13 cellular contexts compared by ENCODE assay signal in the genomic region with DNA sequence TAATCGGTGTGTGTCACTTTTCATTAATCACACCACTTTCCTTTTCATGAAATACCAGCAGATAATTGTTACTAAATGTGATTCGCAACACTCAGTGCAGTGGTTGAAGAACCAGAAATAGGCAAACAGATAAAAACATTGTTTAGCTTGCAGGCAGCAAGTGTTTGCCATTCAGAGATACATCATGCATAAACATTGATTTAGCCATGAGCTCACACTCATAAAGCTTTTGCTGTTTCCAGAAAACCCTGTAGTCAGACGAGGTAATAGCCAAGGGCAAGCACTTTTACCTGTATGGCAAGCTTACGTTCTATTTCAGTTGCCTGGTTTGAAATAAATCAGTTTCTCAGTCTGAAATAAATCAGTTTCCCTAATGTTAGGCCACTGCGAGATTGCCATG.
A peak's percentile ranks its signal among the peaks of the same experiment; 100 is the strongest.
DNase-seq lines count a peak whose midpoint lies in the region; TF ChIP-seq lines count a peak whose summit lies in the region.
"Had no signal": no experiment of that assay in that cellular context is flagged by ENCODE, and none has a peak within 500 bp of the region (broad histone marks: within the 10 kb centered on the region; RNA-seq: fewer than 3 reads in every experiment).

No MANE protein-coding gene starts in this region.

- no peaks in the 10 kb centered on the region for H4K20me1 ChIP-seq in neural progenitor cell (ENCODE audit: low read depth)
- H4K20me1 ChIP-seq: BLaER1 treated with 17β-estradiol and CSF1 and Interleukin-3, amounts not matched to agents 10 nM and 100 nM had no signal

- no peaks in the 10 kb centered on the region for H3K36me3 Mint-ChIP-seq in MCF 10A (ENCODE audit: insufficient read depth, unreplicated experiment)
- H3K36me3 Mint-ChIP-seq in neural progenitor cell, result no peaks in the 10 kb centered on the region
- H3K36me3 Mint-ChIP-seq: CD4-positive, CD25-positive, alpha-beta regulatory T cell had no signal

- intact Hi-C loops in MCF 10A (cut with micrococcal nuclease), result no loop called here

- H3K36me3 ChIP-seq in neural progenitor cell, result no peaks in the 10 kb centered on the region
- H3K36me3 ChIP-seq: BLaER1 treated with 17β-estradiol and CSF1 and Interleukin-3, amounts not matched to agents 10 nM and 100 nM had no signal

- H3K4me2 ChIP-seq in neural progenitor cell, result no peak overlapping the region
- H3K4me2 ChIP-seq: BLaER1 treated with 17β-estradiol and CSF1 and Interleukin-3, amounts not matched to agents 10 nM and 100 nM had no signal

- H3K27ac Mint-ChIP-seq in MCF 10A (ENCODE audit: low read depth, unreplicated experiment), result no peak overlapping the region
- no peak overlapping the region for H3K27ac Mint-ChIP-seq in neural progenitor cell
- H3K27ac Mint-ChIP-seq: CD4-positive, CD25-positive, alpha-beta regulatory T cell; HFFc6 had no signal

- H3K27me3 ChIP-seq in neural progenitor cell, result no peaks in the 10 kb centered on the region
- H3K27me3 ChIP-seq: BLaER1 treated with 17β-estradiol and CSF1 and Interleukin-3, amounts not matched to agents 10 nM and 100 nM had no signal

- no peaks in the 10 kb centered on the region for H3K9me3 ChIP-seq in neural progenitor cell (ENCODE audit: low read depth)

- BruUV-seq in MCF 10A (replicated peaks; lab: Mats Ljungman, UMichigan), result no TSS peak

- H2AFZ ChIP-seq in neural progenitor cell (replicated peaks), result no peak overlapping the region

- POLR2A ChIA-PET in MCF 10A (lab: Yijun Ruan, JAX), result interaction anchor here (0.6 kb wide), 1 partner anchor 69 kb away, joined by 3 read pairs; no protein-coding TSS in a partner anchor

- in situ Hi-C loops in T47D (cut with HindIII; ENCODE audit: low pct_unique_long_range_greater_than_20kb, low sequenced_read_pairs), result no loop called here

- H3K4me3 Mint-ChIP-seq in MCF 10A (ENCODE audit: unreplicated experiment), result no peak overlapping the region
- H3K4me3 Mint-ChIP-seq in neural progenitor cell, result no peak overlapping the region
- H3K4me3 Mint-ChIP-seq: CD4-positive, CD25-positive, alpha-beta regulatory T cell; HFFc6 had no signal

- H3K4me1 Mint-ChIP-seq in MCF 10A (ENCODE audit: insufficient read depth, unreplicated experiment) (no peaks in the 10 kb centered on the region), neural progenitor cell (peaks cover 5% of the 10 kb centered on the region)
- H3K4me1 Mint-ChIP-seq: CD4-positive, CD25-positive, alpha-beta regulatory T cell had no signal

- no peak overlapping the region for H3K4me3 ChIP-seq in neural progenitor cell
- H3K4me3 ChIP-seq: BLaER1 treated with 17β-estradiol and CSF1 and Interleukin-3, amounts not matched to agents 10 nM and 100 nM had no signal

- H3K27ac ChIP-seq in neural progenitor cell, result no peak overlapping the region
- H3K27ac ChIP-seq: BLaER1 treated with 17β-estradiol and CSF1 and Interleukin-3, amounts not matched to agents 10 nM and 100 nM had no signal

- H3F3A ChIP-seq in neural progenitor cell (ENCODE audit: low read depth), result no peaks in the 10 kb centered on the region

- peaks cover 4% of the 10 kb centered on the region for H3K4me1 ChIP-seq in neural progenitor cell

- H3K9ac ChIP-seq in neural progenitor cell, result no peak overlapping the region
- H3K9ac ChIP-seq: BLaER1 treated with 17β-estradiol and CSF1 and Interleukin-3, amounts not matched to agents 10 nM and 100 nM had no signal

- no peaks in the 10 kb centered on the region for H3K9me3 Mint-ChIP-seq in MCF 10A (ENCODE audit: unreplicated experiment)
- peaks cover 5% of the 10 kb centered on the region for H3K9me3 Mint-ChIP-seq in neural progenitor cell
- H3K9me3 Mint-ChIP-seq: HFFc6 had no signal

- CTCF ChIA-PET in MCF 10A (lab: Yijun Ruan, JAX), result no interaction called here

- TF ChIP-seq CTCF in MCF 10A (IDR thresholded peaks at IDR 0.05; ENCODE audit: unreplicated experiment) (no peak), neural progenitor cell (IDR thresholded peaks at IDR 0.05) (no peak)

- H3K27me3 Mint-ChIP-seq in MCF 10A (ENCODE audit: insufficient read depth, unreplicated experiment) (no peaks in the 10 kb centered on the region), neural progenitor cell (ENCODE audit: insufficient read depth, low read depth) (no peaks in the 10 kb centered on the region)
- H3K27me3 Mint-ChIP-seq: CD4-positive, CD25-positive, alpha-beta regulatory T cell had no signal

- DNase-seq in NCI-H146 (lab: John Stamatoyannopoulos, UW), result peak; percentile 72
- no peak for DNase-seq in NCI-H146 treated with DMSO at 0.1 percent for 48 hours (lab: John Stamatoyannopoulos, UW; ENCODE audit: unreplicated experiment)
- DNase-seq in T47D (ENCODE audit: low read depth in 1 of 2, low spot score in 1 of 2), result peak; percentile 21 to 86
- no peak for DNase-seq in MCF 10A (ENCODE audit: unreplicated experiment)
- peak; percentile 11 for DNase-seq in NCI-H2029 treated with DMSO at 0.1 percent for 48 hours (lab: John Stamatoyannopoulos, UW)
- DNase-seq in retina, result peak; percentile 19
- no peak for DNase-seq in neural progenitor cell (ENCODE audit: low spot score)
- no peak for DNase-seq in ureter (ENCODE audit: low spot score)
- DNase-seq: ACHN; CD4-positive, CD25-positive, alpha-beta regulatory T cell; HCEC 1CT; HFFc6 had no signal

- H3K79me2 ChIP-seq in neural progenitor cell (ENCODE audit: low read depth), result no peaks in the 10 kb centered on the region

Comparison
In these comparisons a context has a peak if more than half of its experiments do, and no peak if none do; other contexts are left out.
1. DNase-seq: peak in NCI-H146 (single experiment), T47D (2 of 2), NCI-H2029 treated with DMSO at 0.1 percent for 48 hours (single experiment) and retina (single experiment); none in NCI-H146 treated with DMSO at 0.1 percent for 48 hours (single experiment), MCF 10A (single experiment), neural progenitor cell (single experiment) and ureter (single experiment).